Comparison of ENCODE assay signal across 3 cellular contexts in the genomic region with DNA sequence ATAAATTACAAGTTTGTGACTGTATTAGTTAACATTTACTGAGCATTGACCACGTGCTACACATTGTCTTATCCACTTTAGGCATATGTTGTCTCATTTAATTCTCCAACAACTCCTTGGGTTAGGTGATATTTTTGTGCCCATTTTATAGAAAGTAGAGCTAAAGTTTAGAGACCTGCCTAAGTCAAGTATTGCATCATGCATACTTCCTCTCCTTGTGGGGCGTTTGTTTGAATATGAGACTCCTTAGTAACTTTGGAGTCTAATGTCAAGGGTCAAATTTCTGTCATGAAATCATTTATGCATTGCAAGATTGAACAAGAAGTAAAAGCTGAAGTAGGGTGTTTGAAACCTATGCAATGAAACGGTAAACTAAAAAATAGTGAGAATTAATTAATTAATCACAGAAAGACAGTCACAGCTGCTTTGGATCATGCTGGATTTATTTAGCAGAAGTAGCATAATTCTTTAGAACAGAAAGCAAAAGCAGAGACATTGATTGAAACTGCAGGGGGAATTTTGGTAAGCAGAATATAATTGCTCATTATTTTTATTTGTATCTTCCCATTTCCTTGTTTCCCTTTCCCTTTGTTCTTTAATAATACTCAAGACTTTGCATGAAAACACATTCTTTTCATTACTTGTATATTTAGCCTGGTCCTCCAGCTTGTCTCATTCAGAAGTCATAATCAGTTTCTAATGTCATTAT.
A peak's percentile ranks its signal among the peaks of the same experiment; 100 is the strongest.
TF ChIP-seq lines count a peak whose summit lies in the region.

No MANE protein-coding gene starts in this region.

TF ChIP-seq in SK-N-SH, 30 proteins besides CTCF, POLR2A, EP300 and RAD21 (continued from another document and continues in another):
- TF ChIP-seq MAX (IDR thresholded peaks at IDR 0.05; ENCODE audit: low read depth): no peak
- TF ChIP-seq, protein P1, sequence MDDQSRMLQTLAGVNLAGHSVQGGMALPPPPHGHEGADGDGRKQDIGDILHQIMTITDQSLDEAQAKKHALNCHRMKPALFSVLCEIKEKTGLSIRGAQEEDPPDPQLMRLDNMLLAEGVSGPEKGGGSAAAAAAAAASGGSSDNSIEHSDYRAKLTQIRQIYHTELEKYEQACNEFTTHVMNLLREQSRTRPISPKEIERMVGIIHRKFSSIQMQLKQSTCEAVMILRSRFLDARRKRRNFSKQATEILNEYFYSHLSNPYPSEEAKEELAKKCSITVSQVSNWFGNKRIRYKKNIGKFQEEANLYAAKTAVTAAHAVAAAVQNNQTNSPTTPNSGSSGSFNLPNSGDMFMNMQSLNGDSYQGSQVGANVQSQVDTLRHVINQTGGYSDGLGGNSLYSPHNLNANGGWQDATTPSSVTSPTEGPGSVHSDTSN (IDR thresholded peaks at IDR 0.05): no peak
- TF ChIP-seq TAF1 (IDR thresholded peaks at IDR 0.05; ENCODE audit: borderline replicate concordance, low read depth, low read length): no peak
- no peak for TF ChIP-seq GATA2 (CRISPR knock-in tag; IDR thresholded peaks at IDR 0.05)
- no peak for TF ChIP-seq TEAD4 (IDR thresholded peaks at IDR 0.05; ENCODE audit: borderline replicate concordance, insufficient read depth)
- TF ChIP-seq, protein P2, sequence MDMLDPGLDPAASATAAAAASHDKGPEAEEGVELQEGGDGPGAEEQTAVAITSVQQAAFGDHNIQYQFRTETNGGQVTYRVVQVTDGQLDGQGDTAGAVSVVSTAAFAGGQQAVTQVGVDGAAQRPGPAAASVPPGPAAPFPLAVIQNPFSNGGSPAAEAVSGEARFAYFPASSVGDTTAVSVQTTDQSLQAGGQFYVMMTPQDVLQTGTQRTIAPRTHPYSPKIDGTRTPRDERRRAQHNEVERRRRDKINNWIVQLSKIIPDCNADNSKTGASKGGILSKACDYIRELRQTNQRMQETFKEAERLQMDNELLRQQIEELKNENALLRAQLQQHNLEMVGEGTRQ (IDR thresholded peaks at IDR 0.05; ENCODE audit: borderline replicate concordance, low read depth, low read length): no peak
- TF ChIP-seq FOXJ3 (CRISPR knock-in tag; IDR thresholded peaks at IDR 0.05): no peak
- no peak for TF ChIP-seq YY1 (IDR thresholded peaks at IDR 0.05; ENCODE audit: low read depth)
- no peak for TF ChIP-seq NFIC (IDR thresholded peaks at IDR 0.05; ENCODE audit: borderline replicate concordance)
- no peak for TF ChIP-seq SIN3A (IDR thresholded peaks at IDR 0.05; ENCODE audit: borderline replicate concordance, low read depth, low read length)
- no peak for TF ChIP-seq CHD2 (IDR thresholded peaks at IDR 0.05; ENCODE audit: low read length, partially characterized antibody)
- TF ChIP-seq, protein P3, sequence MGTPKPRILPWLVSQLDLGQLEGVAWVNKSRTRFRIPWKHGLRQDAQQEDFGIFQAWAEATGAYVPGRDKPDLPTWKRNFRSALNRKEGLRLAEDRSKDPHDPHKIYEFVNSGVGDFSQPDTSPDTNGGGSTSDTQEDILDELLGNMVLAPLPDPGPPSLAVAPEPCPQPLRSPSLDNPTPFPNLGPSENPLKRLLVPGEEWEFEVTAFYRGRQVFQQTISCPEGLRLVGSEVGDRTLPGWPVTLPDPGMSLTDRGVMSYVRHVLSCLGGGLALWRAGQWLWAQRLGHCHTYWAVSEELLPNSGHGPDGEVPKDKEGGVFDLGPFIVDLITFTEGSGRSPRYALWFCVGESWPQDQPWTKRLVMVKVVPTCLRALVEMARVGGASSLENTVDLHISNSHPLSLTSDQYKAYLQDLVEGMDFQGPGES (IDR thresholded peaks at IDR 0.05; ENCODE audit: low read depth, low read length): no peak
- no peak for TF ChIP-seq TCF12 (IDR thresholded peaks at IDR 0.05)
- no peak for TF ChIP-seq RFX5 (IDR thresholded peaks at IDR 0.05; ENCODE audit: low read length)
- no peak for TF ChIP-seq JUND (IDR thresholded peaks at IDR 0.05)
- TF ChIP-seq ELF1 (IDR thresholded peaks at IDR 0.05): no peak
- no peak for TF ChIP-seq POLR2AphosphoS5 (IDR thresholded peaks at IDR 0.05; ENCODE audit: low read depth, low read length)

TF ChIP-seq in SK-N-SH treated with all-trans-retinoic acid at 6 μM for 48 hours, 23 proteins besides CTCF, POLR2A, EP300 and RAD21 (continued from another document):
- TF ChIP-seq TSHZ2 (CRISPR knock-in tag; IDR thresholded peaks at IDR 0.05) (no peak), TCF4 (CRISPR knock-in tag; IDR thresholded peaks at IDR 0.05; ENCODE audit: borderline replicate concordance) (no peak), ZFP30 (CRISPR knock-in tag; IDR thresholded peaks at IDR 0.05) (no peak)

TF ChIP-seq in GM12878, 131 proteins besides CTCF, POLR2A, EP300 and RAD21 (continued from another document):
- TF ChIP-seq HCFC1 (IDR thresholded peaks at IDR 0.05; ENCODE audit: low read length) (no peak), NFIC (IDR thresholded peaks at IDR 0.05; ENCODE audit: low read depth, low read length) (no peak), PML (IDR thresholded peaks at IDR 0.05; ENCODE audit: low read length) (no peak), RELB (IDR thresholded peaks at IDR 0.05; ENCODE audit: low read depth) (peak; percentile 28; the same call in 1 of the 2 replicates), IKZF2 (IDR thresholded peaks at IDR 0.05) (0 out of 4 replicates have a peak, but pooled peaks of 1 of the 2 experiments have one; percentile 11)
